Comparison of ENCODE assay signal across 14 cellular contexts in the genomic region with DNA sequence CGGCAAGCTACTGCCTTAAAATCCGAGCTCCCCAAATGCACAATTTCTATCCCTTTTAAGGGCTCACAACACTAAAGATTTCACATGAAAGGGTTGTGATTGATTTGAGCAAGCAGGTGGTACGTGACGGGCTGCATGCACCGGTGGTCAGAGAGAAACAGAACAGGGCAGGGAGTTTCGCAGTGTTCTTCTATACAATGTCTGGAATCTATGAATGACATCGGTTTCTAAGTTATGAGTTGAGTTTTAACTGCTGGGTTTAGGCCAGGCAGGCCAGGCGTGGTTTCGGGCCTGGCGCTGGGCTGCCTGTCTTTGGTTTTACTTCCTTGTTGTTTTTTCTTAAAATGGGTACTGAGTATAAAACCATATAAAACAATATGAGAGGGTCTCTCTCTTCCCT. TPM values are rescaled to one million over a fixed set of nuclear protein-coding genes. Genes with fewer than 3 reads are reported as not detected.
"Had no signal": no experiment of that assay in that cellular context is flagged by ENCODE, and none has a peak within 500 bp of the region (broad histone marks: within the 10 kb centered on the region; RNA-seq: fewer than 3 reads in every experiment).

No MANE protein-coding gene starts in this region.

RNA-seq across cellular contexts. Expression of a gene that starts 17.0 kb away (rescaled TPM):
- total RNA-seq: left lobe of liver; mesenteric fat pad; naive thymus-derived CD8-positive, alpha-beta T cell; occipital lobe; osteocyte; smooth muscle cell; temporal lobe had no signal
- polyA plus RNA-seq: immature natural killer cell; naive thymus-derived CD8-positive, alpha-beta T cell had no signal

RNA-seq across cellular contexts. Expression of a gene that starts 28.6 kb away (rescaled TPM):
- total RNA-seq: naive thymus-derived CD8-positive, alpha-beta T cell; osteocyte; smooth muscle cell had no signal
- polyA plus RNA-seq: immature natural killer cell; naive thymus-derived CD8-positive, alpha-beta T cell had no signal

RNA-seq across cellular contexts. Expression of a gene that starts 34.0 kb away (rescaled TPM):
- total RNA-seq: lung microvascular endothelial cell; mesenteric fat pad; mucosa of descending colon; naive thymus-derived CD8-positive, alpha-beta T cell; occipital lobe; osteocyte; sigmoid colon; smooth muscle cell; temporal lobe; ureter; uterus had no signal
- polyA plus RNA-seq: immature natural killer cell; naive thymus-derived CD8-positive, alpha-beta T cell; sigmoid colon; smooth muscle cell; thymus had no signal
